ENCODE assay signal across 8 cellular contexts in genomic region chr3:89108154-89108553, GRCh38.
DNase-seq lines count a peak whose midpoint lies in the region; ATAC-seq and TF ChIP-seq lines count a peak whose summit lies in the region.

No MANE protein-coding gene starts in this region.

- peaks cover 13% of the 10 kb centered on the region for H3K4me1 Mint-ChIP-seq in stimulated activated naive CD8-positive, alpha-beta T cell treated with anti-CD3 and anti-CD28 coated beads, Interleukin-15, amount 100 ng/mL, for 72 hours

- no peaks in the 10 kb centered on the region for H3K27me3 ChIP-seq in WERI-Rb-1 (ENCODE audit: insufficient read depth, low read depth, severe bottlenecking)
- H3K27me3 ChIP-seq in iPS-15b (ENCODE audit: control insufficient read depth, insufficient read depth, low read length) = peaks cover 51% of the 10 kb centered on the region

- peaks cover 23% of the 10 kb centered on the region for H3K27me3 Mint-ChIP-seq in stimulated activated naive CD8-positive, alpha-beta T cell treated with anti-CD3 and anti-CD28 coated beads, Interleukin-15, amount 100 ng/mL, for 72 hours

- no peak for ATAC-seq in stimulated activated naive CD8-positive, alpha-beta T cell treated with anti-CD3 and anti-CD28 coated beads, Interleukin-15, amount 100 ng/mL, for 72 hours
- no peak for ATAC-seq in GM21825 (IDR thresholded peaks at IDR 0.05; ENCODE audit: unreplicated experiment)

- no peak overlapping the region for H3K27ac ChIP-seq in WERI-Rb-1

- no peak for TF ChIP-seq CTCF in WERI-Rb-1 (IDR thresholded peaks at IDR 0.05; ENCODE audit: low read depth, low read length)

- H3K36me3 ChIP-seq in WERI-Rb-1 = no peaks in the 10 kb centered on the region
- H3K36me3 ChIP-seq in iPS-15b (ENCODE audit: control insufficient read depth, insufficient read depth, low read length) = no peaks in the 10 kb centered on the region

- no peak overlapping the region for H3K27ac Mint-ChIP-seq in stimulated activated naive CD8-positive, alpha-beta T cell treated with anti-CD3 and anti-CD28 coated beads, Interleukin-15, amount 100 ng/mL, for 72 hours

- no peak overlapping the region for H3K9ac ChIP-seq in iPS-15b (ENCODE audit: low read depth, low read length)

- no peaks in the 10 kb centered on the region for H3K9me3 ChIP-seq in WERI-Rb-1 (ENCODE audit: severe bottlenecking)
- no peaks in the 10 kb centered on the region for H3K9me3 ChIP-seq in iPS-15b (ENCODE audit: control insufficient read depth, insufficient read depth, low read length)

- no peaks in the 10 kb centered on the region for H3K4me1 ChIP-seq in iPS-15b (ENCODE audit: control insufficient read depth, insufficient read depth, low read length)

- H3K9me3 Mint-ChIP-seq in stimulated activated naive CD8-positive, alpha-beta T cell treated with anti-CD3 and anti-CD28 coated beads, Interleukin-15, amount 100 ng/mL, for 72 hours = no peaks in the 10 kb centered on the region

- DNase-seq in DMS53 (lab: John Stamatoyannopoulos, UW) = peak; percentile 3
- no peak for DNase-seq in DMS53 treated with DMSO at 0.1 percent for 48 hours (lab: John Stamatoyannopoulos, UW; ENCODE audit: unreplicated experiment)
- DNase-seq in WERI-Rb-1 = no peak
- no peak for DNase-seq in stimulated activated naive CD8-positive, alpha-beta T cell treated with anti-CD3 and anti-CD28 coated beads, Interleukin-15, amount 100 ng/mL, for 72 hours
- DNase-seq in NCI-H1436 treated with DMSO at 0.1 percent for 48 hours (lab: John Stamatoyannopoulos, UW) = no peak
- no peak for DNase-seq in stimulated activated CD4-positive, alpha-beta T cell treated with anti-CD3 and anti-CD28 coated beads, Interleukin-4, amount 100 ng/mL, for 24 hours

- H3K4me3 ChIP-seq in WERI-Rb-1 (ENCODE audit: low read depth, low read length) (peak overlapping the region; percentile 45), iPS-15b (ENCODE audit: low read depth, low read length) (peak overlapping the region; percentile 71)

- H3K4me3 Mint-ChIP-seq in stimulated activated naive CD8-positive, alpha-beta T cell treated with anti-CD3 and anti-CD28 coated beads, Interleukin-15, amount 100 ng/mL, for 72 hours = peak overlapping the region; percentile 69 to 77
